ENCODE assay signal across 29 cellular contexts in genomic region chr7:79719216-79719615, GRCh38.
"Had no signal": no experiment of that assay in that cellular context is flagged by ENCODE, and none has a peak within 500 bp of the region (broad histone marks: within the 10 kb centered on the region; RNA-seq: fewer than 3 reads in every experiment).

No MANE protein-coding gene starts in this region.

- DNase-seq: activated CD4-positive, alpha-beta memory T cell treated with anti-CD3 and anti-CD28 coated beads, Interleukin-2, amount 10 ng/mL, durations not matched to agents 7 days and 5 days; activated CD4-positive, alpha-beta T cell treated with anti-CD3 and anti-CD28 coated beads for 1 hour; activated CD4-positive, alpha-beta T cell treated with anti-CD3 and anti-CD28 coated beads for 48 hours; activated CD4-positive, CD25-positive, alpha-beta regulatory T cell; activated CD8-positive, alpha-beta memory T cell treated with anti-CD3 and anti-CD28 coated beads for 24 hours; activated CD8-positive, alpha-beta memory T cell treated with anti-CD3 and anti-CD28 coated beads, Interleukin-2, amount 10 ng/mL, durations not matched to agents 7 days and 5 days; activated CD8-positive, alpha-beta memory T cell treated with anti-CD3 and anti-CD28 coated beads, Interleukin-2, amount 50 U/mL, for 48 hours; activated effector memory CD4-positive, alpha-beta T cell treated with Interleukin-2 at 50 U/mL for 16 hours; activated naive CD4-positive, alpha-beta T cell treated with anti-CD3 and anti-CD28 coated beads, Interleukin-2, amount 10 ng/mL, durations not matched to agents 7 days and 5 days; activated naive CD8-positive, alpha-beta T cell treated with anti-CD3 and anti-CD28 coated beads, Interleukin-2, amount 50 U/mL, for 24 hours; activated T-cell treated with anti-CD3 and anti-CD28 coated beads, Interleukin-2, amount 50 U/mL, for 48 hours; MM.1S; MV-4-11; NCI-H1092; NCI-H1436 treated with DMSO at 0.1 percent for 48 hours; NCI-H1694 treated with DMSO at 0.1 percent for 48 hours; NCI-H2029; NCI-H345; NCI-H524 treated with DMSO at 0.1 percent for 48 hours; NK-92 treated with Interleukin-12 subunit alpha and Interleukin-12 subunit beta, amount 100 ng/mL, for 24 hours; PC-9; SHP77; SJCRH30; T1000; WERI-Rb-1 had no signal

- ATAC-seq: activated CD8-positive, alpha-beta memory T cell treated with anti-CD3 and anti-CD28 coated beads, Interleukin-2, amount 10 ng/mL, durations not matched to agents 7 days and 5 days; activated naive CD8-positive, alpha-beta T cell treated with anti-CD3 and anti-CD28 coated beads, Interleukin-2, amount 50 U/mL, for 24 hours had no signal

- H3K4me3 ChIP-seq: PC-9, SJCRH30, SK-N-MC had no signal

- H3K27ac ChIP-seq: KMS-11, PC-9, RWPE1, SJCRH30, SK-N-MC, WERI-Rb-1 had no signal

- H3K27me3 ChIP-seq: SJCRH30 had no signal

- H3K9ac ChIP-seq: KMS-11 had no signal

- H3K4me1 ChIP-seq: SJCRH30 had no signal

- H3K4me2 ChIP-seq: KMS-11, PC-9 had no signal

- FAIRE-seq: RCC 7860 had no signal

- H2AFZ ChIP-seq: PC-9 had no signal

- H3K36me3 ChIP-seq: SJCRH30, WERI-Rb-1 had no signal

- H3K9me3 ChIP-seq: SJCRH30 had no signal
